In genomic region chr7:141014523-141015395, GRCh38 we compare ENCODE assay signal across 1 cellular context.
TF ChIP-seq lines count a peak whose summit lies in the region.

MRPS33 (minus strand) TSS chr7:141014952; CDS start chr7:141010633, 4,319 bp downstream.

TF ChIP-seq in GM12878, 131 proteins besides CTCF, POLR2A, EP300 and RAD21 (continued from another document and continues in another):
- no peak for TF ChIP-seq ZNF217 (IDR thresholded peaks at IDR 0.05)
- TF ChIP-seq SPI1 (IDR thresholded peaks at IDR 0.05; ENCODE audit: borderline replicate concordance, insufficient read depth, low read depth, low read length), result no peak
- TF ChIP-seq PKNOX1 (IDR thresholded peaks at IDR 0.05), result no peak
- 0 out of 4 replicates have a peak, but pooled peaks of 1 of the 2 experiments have one; percentile 37 for TF ChIP-seq IKZF2 (IDR thresholded peaks at IDR 0.05)
- no peak for TF ChIP-seq JUND (IDR thresholded peaks at IDR 0.05; ENCODE audit: low read depth, low read length)
- TF ChIP-seq ZNF24 (IDR thresholded peaks at IDR 0.05), result peak; percentile 50; the same call in 1 of the 2 replicates
- TF ChIP-seq NKRF (conservative IDR thresholded peaks at IDR 0.05), result peak; percentile 75
- TF ChIP-seq TBL1XR1 (IDR thresholded peaks at IDR 0.05; ENCODE audit: low read depth, low read length), result no peak
- no peak for TF ChIP-seq PAX8 (IDR thresholded peaks at IDR 0.05)
- 0 out of 2 replicates have a peak, but pooled peaks have one; percentile 34 for TF ChIP-seq ASH2L (IDR thresholded peaks at IDR 0.05; ENCODE audit: borderline replicate concordance, low read depth)
- no peak for TF ChIP-seq WRNIP1 (IDR thresholded peaks at IDR 0.05; ENCODE audit: borderline replicate concordance, low read depth, low read length)
- TF ChIP-seq RBBP5 (conservative IDR thresholded peaks at IDR 0.05), result no peak
- peak; percentile 96 for TF ChIP-seq NBN (IDR thresholded peaks at IDR 0.05)
- no peak for TF ChIP-seq BRCA1 (IDR thresholded peaks at IDR 0.05; ENCODE audit: low read depth, low read length)
- peak; percentile 88 for TF ChIP-seq E2F8 (IDR thresholded peaks at IDR 0.05; ENCODE audit: low read depth, partially characterized antibody)
- no peak for TF ChIP-seq ZBED1 (IDR thresholded peaks at IDR 0.05; ENCODE audit: borderline replicate concordance)
- peak; percentile 46 for TF ChIP-seq SIX5 (IDR thresholded peaks at IDR 0.05; ENCODE audit: low read depth, low read length, severe bottlenecking)
- peak; percentile 93 for TF ChIP-seq GABPA (IDR thresholded peaks at IDR 0.05; ENCODE audit: low read depth)
- no peak for TF ChIP-seq IRF5 (IDR thresholded peaks at IDR 0.05; ENCODE audit: borderline replicate concordance)
- TF ChIP-seq SMAD1 (IDR thresholded peaks at IDR 0.05; ENCODE audit: low read depth, partially characterized antibody), result no peak
- no peak for TF ChIP-seq FOXM1 (IDR thresholded peaks at IDR 0.05; ENCODE audit: low read depth, low read length)
- peak; percentile 27; the same call in 1 of the 2 replicates for TF ChIP-seq HSF1 (IDR thresholded peaks at IDR 0.05; ENCODE audit: low read depth, low read length)
- TF ChIP-seq NFIC (IDR thresholded peaks at IDR 0.05; ENCODE audit: low read depth, low read length), result no peak
- no peak for TF ChIP-seq ZNF274 (IDR thresholded peaks at IDR 0.05; ENCODE audit: insufficient read depth, insufficient read length)
- TF ChIP-seq BCLAF1 (IDR thresholded peaks at IDR 0.05), result no peak
- TF ChIP-seq STAT3 (IDR thresholded peaks at IDR 0.05; ENCODE audit: low read depth, low read length), result 0 out of 2 replicates have a peak, but pooled peaks have one; percentile 34
- no peak for TF ChIP-seq JUNB (IDR thresholded peaks at IDR 0.05)
- peak; percentile 80 for TF ChIP-seq HCFC1 (IDR thresholded peaks at IDR 0.05; ENCODE audit: low read length)
- peak; percentile 83; the same call in 1 of the 2 replicates for TF ChIP-seq ZNF592 (IDR thresholded peaks at IDR 0.05)
- TF ChIP-seq ZBTB33 (IDR thresholded peaks at IDR 0.05), result 0 out of 2 replicates have a peak, but pooled peaks have one; percentile 49
- peak; percentile 82; the same call in 1 of the 2 replicates for TF ChIP-seq RCOR1 (conservative IDR thresholded peaks at IDR 0.05; ENCODE audit: low read depth, low read length)
- 0 out of 2 replicates have a peak, but pooled peaks have one; percentile 32 for TF ChIP-seq IRF3 (IDR thresholded peaks at IDR 0.05)
- no peak for TF ChIP-seq E2F4 (IDR thresholded peaks at IDR 0.05; ENCODE audit: low read depth, low read length)
- peak; percentile 48; the same call in 1 of the 2 replicates for TF ChIP-seq ATF2 (IDR thresholded peaks at IDR 0.05; ENCODE audit: low read length)
